In the genomic region with DNA sequence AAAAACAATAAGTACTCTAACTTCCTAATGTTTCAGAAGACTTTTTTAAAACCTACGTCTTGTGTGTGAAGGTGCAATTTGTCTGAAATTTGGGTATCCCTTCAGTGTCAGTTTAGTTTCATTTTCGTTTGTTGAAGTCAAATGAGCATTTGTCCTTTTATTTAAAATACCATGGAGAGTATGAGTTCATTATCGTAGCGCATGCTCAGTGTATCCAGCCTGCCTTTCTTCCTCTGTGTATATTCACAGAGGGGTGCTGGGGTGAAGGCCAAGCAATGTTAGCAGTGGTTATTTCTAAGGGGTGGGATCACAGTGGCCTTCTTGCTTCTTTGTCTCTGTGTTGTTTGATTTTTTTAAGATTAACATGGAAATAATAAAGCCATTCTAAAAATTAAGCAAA, we compare ENCODE assay signal across 8 cellular contexts.
DNase-seq lines count a peak whose midpoint lies in the region; ATAC-seq lines count a peak whose summit lies in the region.

No MANE protein-coding gene starts in this region.

- H3K9me3 Mint-ChIP-seq in T-helper 1 cell treated with Interleukin-12 subunit alpha and Interleukin-12 subunit beta and Interleukin-4 antibody, amounts not matched to agents 30 μg/mL and 1 μg/mL, for 36 hours: no peaks in the 10 kb centered on the region

- peak; percentile 76 to 89 for ATAC-seq in activated CD4-positive, CD25-positive, alpha-beta regulatory T cell treated with anti-CD3 and anti-CD28 coated beads, Interleukin-2, amount 50 U/mL, for 24 hours
- no peak for ATAC-seq in GM21381 (IDR thresholded peaks at IDR 0.05; ENCODE audit: unreplicated experiment)

- no peak overlapping the region for H3K4me3 ChIP-seq in skin epidermis

- peak overlapping the region; percentile 37 for H3K27ac Mint-ChIP-seq in T-helper 1 cell treated with Interleukin-12 subunit alpha and Interleukin-12 subunit beta and Interleukin-4 antibody, amounts not matched to agents 30 μg/mL and 1 μg/mL, for 36 hours

- peak overlapping the region in 15 of 21 experiments; percentile 17 to 76 (median 54) for H3K27ac ChIP-seq in skin epidermis

- H3K4me1 Mint-ChIP-seq in T-helper 1 cell treated with Interleukin-12 subunit alpha and Interleukin-12 subunit beta and Interleukin-4 antibody, amounts not matched to agents 30 μg/mL and 1 μg/mL, for 36 hours (ENCODE audit: low read depth): peaks cover 6% of the 10 kb centered on the region

- no peaks in the 10 kb centered on the region for H3K27me3 Mint-ChIP-seq in T-helper 1 cell treated with Interleukin-12 subunit alpha and Interleukin-12 subunit beta and Interleukin-4 antibody, amounts not matched to agents 30 μg/mL and 1 μg/mL, for 36 hours (ENCODE audit: low read depth)

- H3K4me3 Mint-ChIP-seq in T-helper 1 cell treated with Interleukin-12 subunit alpha and Interleukin-12 subunit beta and Interleukin-4 antibody, amounts not matched to agents 30 μg/mL and 1 μg/mL, for 36 hours: peak overlapping the region; percentile 23

- H3K36me3 Mint-ChIP-seq in T-helper 1 cell treated with Interleukin-12 subunit alpha and Interleukin-12 subunit beta and Interleukin-4 antibody, amounts not matched to agents 30 μg/mL and 1 μg/mL, for 36 hours (ENCODE audit: low read depth): no peaks in the 10 kb centered on the region

- DNase-seq in activated CD4-positive, CD25-positive, alpha-beta regulatory T cell treated with anti-CD3 and anti-CD28 coated beads, Interleukin-2, amount 50 U/mL, for 72 hours: no peak
- DNase-seq in fibroblast of the conjunctiva (ENCODE audit: low read depth) (peak; percentile 51), RKO (ENCODE audit: low spot score) (no peak)
- no peak for DNase-seq in activated effector memory CD4-positive, alpha-beta T cell treated with Interleukin-2 at 50 U/mL for 16 hours
